Comparison of ENCODE assay signal across 8 cellular contexts in the genomic region with DNA sequence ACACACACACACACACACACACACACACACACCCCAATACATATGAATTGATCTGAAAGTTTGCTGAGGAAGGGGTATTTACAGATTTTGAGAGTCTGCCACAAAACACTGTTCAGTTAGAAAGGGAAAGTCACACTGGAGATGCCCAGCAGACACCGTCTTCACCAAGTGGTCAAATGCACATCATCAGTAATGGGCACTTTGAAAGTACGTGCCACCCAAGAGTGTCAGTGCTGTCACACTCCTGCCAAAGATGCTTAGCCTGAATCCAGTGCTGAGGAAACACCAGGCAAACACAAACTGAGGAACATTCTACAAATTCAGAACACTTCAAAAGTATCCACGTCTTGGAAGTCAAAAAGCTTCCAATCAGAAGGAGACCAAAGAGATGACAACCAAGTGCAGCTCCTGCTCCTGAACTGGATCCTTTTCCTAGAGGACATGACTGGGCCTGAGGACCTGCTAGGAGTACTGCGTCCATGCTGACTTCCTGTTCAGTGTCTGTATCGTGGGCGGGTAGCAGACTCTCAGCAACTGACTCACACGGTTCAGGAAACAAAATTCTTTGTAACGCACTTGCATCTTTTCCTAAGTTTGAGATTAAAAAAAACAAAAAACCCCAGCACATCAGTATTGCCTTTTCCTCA. TPM values are rescaled to one million over a fixed set of nuclear protein-coding genes. Genes with fewer than 3 reads are reported as not detected.
DNase-seq lines count a peak whose midpoint lies in the region; ATAC-seq and TF ChIP-seq lines count a peak whose summit lies in the region.

No MANE protein-coding gene starts in this region.

- no peak overlapping the region for H3K4ac ChIP-seq in neuronal stem cell (ENCODE audit: low read length)

- no peak for TF ChIP-seq CTCF in AG04450 (IDR thresholded peaks at IDR 0.05; ENCODE audit: low read depth, low read length)
- no peak for TF ChIP-seq CTCF in NB4 (IDR thresholded peaks at IDR 0.05; ENCODE audit: low read depth, low read length)
- TF ChIP-seq CTCF in breast epithelium (IDR thresholded peaks at IDR 0.05) = no peak

- CTCF ChIA-PET in AG04450 (lab: Charles Lee) = no interaction called here

- H3K36me3 ChIP-seq in breast epithelium (peaks cover 8% of the 10 kb centered on the region), mesodermal cell (ENCODE audit: control insufficient read depth, insufficient read depth, low read length) (peaks cover 74% of the 10 kb centered on the region), neuronal stem cell (replicated peaks in 1 of 2; ENCODE audit: control insufficient read depth in 2 of 2, insufficient read depth in 2 of 2, low read length in 2 of 2) (peaks cover 33 to 92% of the 10 kb centered on the region in 2 donors)

- 86 to 93% methylated on average over 8 of the region's 8 CpGs for WGBS in mesodermal cell (ENCODE audit: insufficient coverage in 2 of 2), 2 experiments
- WGBS in neuronal stem cell (ENCODE audit: extremely low coverage in 2 of 2, insufficient read length in 2 of 2, insufficient replicate concordance in 1 of 2), 2 donors = no CpG with 5 or more reads among the region's 8 CpGs

- no peak overlapping the region for H3K4me2 ChIP-seq in neuronal stem cell (ENCODE audit: insufficient read depth, low read length, poor library complexity, severe bottlenecking)

- no peak overlapping the region for H3K9ac ChIP-seq in neuronal stem cell (ENCODE audit: low read depth, low read length, poor library complexity)

- DNase-seq in AG04450 (ENCODE audit: low read depth, low spot score) (no peak), NB4 (ENCODE audit: low read depth) (peak; percentile 22), breast epithelium (ENCODE audit: low spot score in 2 of 2) (no peak), UCSD-AML1 (lab: John Stamatoyannopoulos, UW; ENCODE audit: unreplicated experiment) (no peak), neuronal stem cell (ENCODE audit: low spot score) (no peak)
- DNase-seq in effector CD4-positive, alpha-beta T cell = no peak

- no peak overlapping the region for H3K14ac ChIP-seq in neuronal stem cell (ENCODE audit: low read length)

- H3K27ac ChIP-seq in AG04450 (ENCODE audit: low read depth, low read length) (peak overlapping the region; percentile 21), breast epithelium (peak overlapping the region; percentile 13 to 65), mesodermal cell (ENCODE audit: low read depth, low read length, severe bottlenecking) (peak overlapping the region; percentile 26), neuronal stem cell (replicated peaks; ENCODE audit: low read length) (no peak overlapping the region)

- H3K27me3 ChIP-seq in AG04450 (ENCODE audit: control insufficient read depth, insufficient read depth, low read length) (no peaks in the 10 kb centered on the region), breast epithelium (no peaks in the 10 kb centered on the region), neuronal stem cell (ENCODE audit: control insufficient read depth in 3 of 3, insufficient read depth in 3 of 3, low read depth in 1 of 3, low read length in 3 of 3) (no peaks in the 10 kb centered on the region)

- H3K9me3 ChIP-seq in AG04450 (ENCODE audit: control insufficient read depth, insufficient read depth, low read length) = no peaks in the 10 kb centered on the region; the same call in 1 of the 2 replicates
- no peaks in the 10 kb centered on the region for H3K9me3 ChIP-seq in breast epithelium
- H3K9me3 ChIP-seq in mesodermal cell (ENCODE audit: control insufficient read depth, low read length) = no peaks in the 10 kb centered on the region
- no peaks in the 10 kb centered on the region for H3K9me3 ChIP-seq in neuronal stem cell (replicated peaks in 1 of 2; ENCODE audit: control insufficient read depth in 2 of 2, insufficient read depth in 1 of 2, low read depth in 1 of 2, low read length in 2 of 2)

- no peak for ATAC-seq in GM18873 (IDR thresholded peaks at IDR 0.05; ENCODE audit: low FRiP score, unreplicated experiment)

- TF ChIP-seq POLR2A in NB4 (IDR thresholded peaks at IDR 0.05; ENCODE audit: extremely low read depth, insufficient read length) (no peak), breast epithelium (IDR thresholded peaks at IDR 0.05) (no peak)

- H3K23ac ChIP-seq in neuronal stem cell (ENCODE audit: low read depth, low read length, poor library complexity) = no peak overlapping the region

- H4K8ac ChIP-seq in neuronal stem cell (ENCODE audit: low read depth, low read length) = no peak overlapping the region

- H3K4me3 ChIP-seq in AG04450 (ENCODE audit: low read depth, low read length) = no peak overlapping the region
- no peak overlapping the region for H3K4me3 ChIP-seq in NB4 (ENCODE audit: low read depth, low read length)
- no peak overlapping the region for H3K4me3 ChIP-seq in breast epithelium
- H3K4me3 ChIP-seq in mesodermal cell (ENCODE audit: extremely low read depth, insufficient read depth, low read length, poor library complexity, severe bottlenecking) = no peak overlapping the region
- H3K4me3 ChIP-seq in neuronal stem cell (ENCODE audit: low read length in 2 of 2) = no peak overlapping the region

- no peak overlapping the region for H2BK120ac ChIP-seq in neuronal stem cell (ENCODE audit: low read depth, low read length)

- no peak overlapping the region for H2AFZ ChIP-seq in neuronal stem cell (ENCODE audit: low read length)

- no peaks in the 10 kb centered on the region for H3K4me1 ChIP-seq in breast epithelium
- peaks cover 18% of the 10 kb centered on the region for H3K4me1 ChIP-seq in mesodermal cell (ENCODE audit: control insufficient read depth, insufficient read depth, low read length, poor library complexity, severe bottlenecking)
- no peaks in the 10 kb centered on the region for H3K4me1 ChIP-seq in neuronal stem cell (ENCODE audit: control insufficient read depth in 2 of 2, insufficient read depth in 1 of 2, low read depth in 1 of 2, low read length in 2 of 2)

- no peak overlapping the region for H2AK5ac ChIP-seq in neuronal stem cell (ENCODE audit: low read depth, low read length)

- H4K91ac ChIP-seq in neuronal stem cell (ENCODE audit: low read depth, low read length, poor library complexity) = no peak overlapping the region

- H2BK15ac ChIP-seq in neuronal stem cell (ENCODE audit: low read length) = no peak overlapping the region

- POLR2A ChIA-PET in AG04450 (lab: Yijun Ruan, JAX) = no interaction called here

- no peak overlapping the region for H2BK12ac ChIP-seq in neuronal stem cell (ENCODE audit: low read length)

- no peaks in the 10 kb centered on the region for H3K79me1 ChIP-seq in neuronal stem cell (ENCODE audit: low read depth, low read length)

- H3K18ac ChIP-seq in neuronal stem cell (ENCODE audit: low read length) = no peak overlapping the region

- H2BK5ac ChIP-seq in neuronal stem cell (ENCODE audit: low read length) = no peak overlapping the region

- intact Hi-C loops in breast epithelium (cut with DNase I; ENCODE audit: low total_unique reads) = no loop called here

RNA-seq across cellular contexts. Expression of gene PSMC1, which starts 18.6 kb away (rescaled TPM):
- 174 and 228 TPM in 2 replicates for polyA plus RNA-seq in AG04450 (2011; rRNA removed)
- 69.7 and 102 TPM in 2 replicates for polyA minus RNA-seq in AG04450 (2011; rRNA and poly(A)+ RNA removed)
- total RNA-seq in breast epithelium = 100 to 1,000 TPM in 2 of 3 donors, 10 to 100 TPM in 1; 74.4 to 170 (median 117) TPM
- 181 TPM for polyA plus RNA-seq in mesodermal cell (2013, experiment 1 of 2)
- polyA plus RNA-seq in mesodermal cell (2013, experiment 2 of 2) = 201 TPM
- polyA plus RNA-seq in neuronal stem cell (2013, experiment 1 of 2) = 92.1 TPM
- 94.7 TPM for polyA plus RNA-seq in neuronal stem cell (2013, experiment 2 of 2)

RNA-seq across cellular contexts. Expression of gene NRDE2, which starts 56.8 kb away (rescaled TPM):
- 6.9 and 7.3 TPM in 2 replicates for polyA plus RNA-seq in AG04450 (2011; rRNA removed)
- 14.0 and 17.5 TPM in 2 replicates for polyA minus RNA-seq in AG04450 (2011; rRNA and poly(A)+ RNA removed)
- total RNA-seq in breast epithelium = 10 to 100 TPM in 2 of 3 donors, 1 to 10 TPM in 1; 9.3 to 19.8 (median 19.7) TPM
- 9.2 TPM for polyA plus RNA-seq in mesodermal cell (2013, experiment 1 of 2)
- 7.6 TPM for polyA plus RNA-seq in mesodermal cell (2013, experiment 2 of 2)
- polyA plus RNA-seq in neuronal stem cell (2013, experiment 1 of 2) = 7.0 TPM
- polyA plus RNA-seq in neuronal stem cell (2013, experiment 2 of 2) = 7.1 TPM
